In the genomic region with DNA sequence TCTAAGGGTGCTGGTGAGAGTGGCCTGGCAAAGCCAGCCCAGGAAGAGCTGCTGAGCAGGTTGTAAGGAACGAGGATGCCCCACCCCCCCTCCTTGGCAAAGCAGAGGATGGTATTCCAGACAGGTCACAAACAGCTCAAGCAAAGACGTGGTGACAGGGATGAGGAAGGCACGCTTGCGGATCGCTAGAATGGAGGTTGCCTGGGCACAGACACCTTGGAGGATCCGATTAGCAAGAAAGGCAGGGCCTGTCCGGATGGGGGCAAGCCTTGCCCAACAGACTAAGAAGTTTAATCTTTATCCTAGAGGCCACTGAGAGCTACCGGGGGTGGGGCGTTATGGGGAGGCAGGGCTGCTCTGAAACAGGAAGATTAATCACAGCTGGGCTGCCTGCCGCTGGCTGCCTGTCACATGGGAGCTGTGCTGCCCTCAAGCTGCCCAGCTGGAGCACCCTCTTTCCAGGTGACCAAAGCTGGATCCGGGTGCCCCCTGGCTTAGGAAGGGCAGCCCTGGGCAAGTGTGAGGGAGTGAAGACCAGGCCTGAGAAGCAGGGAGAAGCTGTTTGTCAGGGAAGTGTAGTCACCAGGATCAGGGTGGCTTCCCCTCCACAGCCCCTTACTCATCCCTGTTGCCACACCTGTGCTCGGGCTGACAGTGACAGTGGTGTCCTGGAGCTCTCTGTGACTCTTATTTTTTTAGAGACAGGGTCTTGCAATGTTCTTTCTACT, we compare ENCODE assay signal across 7 cellular contexts. TPM values are rescaled to one million over a fixed set of nuclear protein-coding genes. Genes with fewer than 3 reads are reported as not detected.
DNase-seq lines count a peak whose midpoint lies in the region; ATAC-seq and TF ChIP-seq lines count a peak whose summit lies in the region.

No MANE protein-coding gene starts in this region.

- ATAC-seq in HG03460 (IDR thresholded peaks at IDR 0.05; ENCODE audit: unreplicated experiment) = peak; percentile 49
- peak; percentile 22 for ATAC-seq in aorta (ENCODE audit: low FRiP score)
- no peak for ATAC-seq in HG03280 (IDR thresholded peaks at IDR 0.05; ENCODE audit: unreplicated experiment)

- 53% methylated on average over 7 of the region's 12 CpGs for WGBS in mammary epithelial cell (ENCODE audit: low coverage, missing lambda C conversion rate)
- 38 to 43% methylated on average over 12 of the region's 12 CpGs for WGBS in aorta, 2 donors

- no peak for TF ChIP-seq CTCF in mammary epithelial cell (conservative IDR thresholded peaks at IDR 0.05 in 1 of 2, IDR thresholded peaks at IDR 0.05 in 1 of 2; ENCODE audit: extremely low read depth in 1 of 2, insufficient read depth in 1 of 2, low read depth in 1 of 2, low read length in 2 of 2)

- no peaks in the 10 kb centered on the region for H3K36me3 ChIP-seq in mammary epithelial cell (ENCODE audit: insufficient read depth, low read length)
- peaks cover 0 to 2% of the 10 kb centered on the region in 2 donors for H3K36me3 ChIP-seq in aorta (ENCODE audit: control insufficient read depth in 1 of 2, insufficient read depth in 2 of 2, low read length in 1 of 2)

- CTCF ChIA-PET in mammary epithelial cell (lab: Charles Lee; ENCODE audit: low non-redundant PET) = no interaction called here

- no peaks in the 10 kb centered on the region for H3K9me3 Mint-ChIP-seq in T-helper 2 cell treated with Interferon-gamma antibody and Interleukin-4, amounts not matched to agents 5 μg/mL and 100 μg/mL, for 36 hours

- no peaks in the 10 kb centered on the region for H4K20me1 ChIP-seq in mammary epithelial cell (ENCODE audit: insufficient read depth, low read length)

- peak overlapping the region; percentile 90 for H3K4me3 Mint-ChIP-seq in T-helper 2 cell treated with Interferon-gamma antibody and Interleukin-4, amounts not matched to agents 5 μg/mL and 100 μg/mL, for 36 hours

- no peak overlapping the region for H3K4me2 ChIP-seq in mammary epithelial cell (ENCODE audit: insufficient read depth, low read depth, low read length)

- H3K4me1 Mint-ChIP-seq in T-helper 2 cell treated with Interferon-gamma antibody and Interleukin-4, amounts not matched to agents 5 μg/mL and 100 μg/mL, for 36 hours (ENCODE audit: low read depth) = peaks cover 76% of the 10 kb centered on the region

- no peaks in the 10 kb centered on the region for H3K27me3 Mint-ChIP-seq in T-helper 2 cell treated with Interferon-gamma antibody and Interleukin-4, amounts not matched to agents 5 μg/mL and 100 μg/mL, for 36 hours (ENCODE audit: low read depth)

- dilution Hi-C loops in mammary epithelial cell (cut with HindIII; ENCODE audit: low sequenced_read_pairs) = no loop called here

- intact Hi-C loops in mammary epithelial cell (cut with micrococcal nuclease) = no loop called here
- intact Hi-C loops in aorta (cut with DNase I) = loop anchor here (5.0 to 10.0 kb wide), 3 partner anchors 74 to 246 kb away; partner anchors contain the start of gene BRPF3 (in 1 of the 2)
- intact Hi-C loops in posterior cingulate gyrus (cut with DNase I) = loop anchor here (10.0 kb wide), 1 partner anchor 244 kb away; no protein-coding TSS in a partner anchor

- peak overlapping the region; percentile 99 for H3K27ac Mint-ChIP-seq in T-helper 2 cell treated with Interferon-gamma antibody and Interleukin-4, amounts not matched to agents 5 μg/mL and 100 μg/mL, for 36 hours

- no peaks in the 10 kb centered on the region for H3K79me2 ChIP-seq in mammary epithelial cell (ENCODE audit: insufficient read depth, low read length)

- H2AFZ ChIP-seq in mammary epithelial cell (ENCODE audit: low read depth, low read length) = no peak overlapping the region

- peaks cover 27% of the 10 kb centered on the region for H3K36me3 Mint-ChIP-seq in T-helper 2 cell treated with Interferon-gamma antibody and Interleukin-4, amounts not matched to agents 5 μg/mL and 100 μg/mL, for 36 hours (ENCODE audit: low read depth)

- H3K4me1 ChIP-seq in mammary epithelial cell (ENCODE audit: insufficient read depth, low read length) = peaks cover 4% of the 10 kb centered on the region
- no peaks in the 10 kb centered on the region for H3K4me1 ChIP-seq in aorta (ENCODE audit: control insufficient read depth in 1 of 2, insufficient read depth in 2 of 2, low read length in 2 of 2)

- H3K9me3 ChIP-seq in mammary epithelial cell (replicated peaks; ENCODE audit: insufficient read depth, low read length) (no peaks in the 10 kb centered on the region), aorta (ENCODE audit: control insufficient read depth, low read length) (no peaks in the 10 kb centered on the region)

- no peak overlapping the region for H3K4me3 ChIP-seq in mammary epithelial cell (replicated peaks in 1 of 3; ENCODE audit: insufficient read depth in 1 of 3, low read depth in 2 of 3, low read length in 3 of 3)
- H3K4me3 ChIP-seq in aorta (ENCODE audit: low read length in 2 of 2) = no peak overlapping the region

- H3K27me3 ChIP-seq in mammary epithelial cell (ENCODE audit: insufficient read depth, low read length) (no peaks in the 10 kb centered on the region), aorta (ENCODE audit: control insufficient read depth in 1 of 2, insufficient read depth in 2 of 2, low read length in 1 of 2) (no peaks in the 10 kb centered on the region)

- DNase-seq in T-helper 2 cell treated with Interferon-gamma antibody and Interleukin-4, amounts not matched to agents 5 μg/mL and 100 μg/mL, for 36 hours (ENCODE audit: low spot score) = peak; percentile 61
- peak; percentile 44 for DNase-seq in mammary epithelial cell
- peak; percentile 78 for DNase-seq in mucosa of gallbladder (ENCODE audit: low spot score)
- peak in 1 of 2 donors; percentile 80 for DNase-seq in aorta
- DNase-seq in posterior cingulate gyrus = no peak

- H3K27ac ChIP-seq in mammary epithelial cell (ENCODE audit: insufficient read depth, low read depth, low read length) = no peak overlapping the region
- no peak overlapping the region for H3K27ac ChIP-seq in aorta (ENCODE audit: low read depth in 1 of 2, low read length in 2 of 2)

- no TSS peak for BruUV-seq in mammary epithelial cell (replicated peaks; lab: Mats Ljungman, UMichigan)

- in situ Hi-C loops in mammary epithelial cell (cut with MboI; ENCODE audit: low sequenced_read_pairs in 2 of 2) = loop anchor here (5.0 to 10.0 kb wide), 2 partner anchors 74 to 241 kb away; partner anchors contain the start of gene BRPF3 (in 1 of the 2)

- H3K9ac ChIP-seq in mammary epithelial cell (ENCODE audit: insufficient read depth, low read length) = no peak overlapping the region

RNA-seq across cellular contexts. Expression of gene MAPK13, which starts 9.2 kb away (rescaled TPM):
- 10 to 100 TPM; 11.8 to 11.9 TPM for total RNA-seq in mammary epithelial cell
- 23.6 TPM for polyA plus RNA-seq in mammary epithelial cell
- polyA minus RNA-seq in mammary epithelial cell = 37.9 TPM
- total RNA-seq in mucosa of gallbladder = 72.2 TPM
- 10 to 100 TPM; 10.1 to 12.9 TPM for total RNA-seq in aorta
- 10 to 100 TPM in 1 of 2 donors, 1 to 10 TPM in 1; 2.2 to 20.3 TPM for polyA plus RNA-seq in aorta

Comparison
In these comparisons a context has a peak if more than half of its experiments do, and no peak if none do; other contexts are left out.
1. DNase-seq: peak in T-helper 2 cell treated with Interferon-gamma antibody and Interleukin-4, amounts not matched to agents 5 μg/mL and 100 μg/mL, for 36 hours (single experiment), mammary epithelial cell (single experiment) and mucosa of gallbladder (single experiment); none in posterior cingulate gyrus (0 of 10).